In genomic region chr1:94045465-94046056, GRCh38 we compare ENCODE assay signal across 1 cellular context.
A peak's percentile ranks its signal among the peaks of the same experiment; 100 is the strongest.
TF ChIP-seq lines count a peak whose summit lies in the region.

No MANE protein-coding gene starts in this region.

TF ChIP-seq in A549, 52 proteins besides CTCF, POLR2A, EP300 and RAD21 (continued from another document):
- TF ChIP-seq REST (IDR thresholded peaks at IDR 0.05) (no peak), KDM5A (IDR thresholded peaks at IDR 0.05) (peak; percentile 67; the same call in 1 of the 2 replicates), GATA3 (IDR thresholded peaks at IDR 0.05; ENCODE audit: borderline replicate concordance) (peak; percentile 33; the same call in 1 of the 2 replicates)
